19 cellular contexts compared by ENCODE assay signal in genomic region chr1:24888971-24889670, GRCh38. TPM values are rescaled to one million over a fixed set of nuclear protein-coding genes. Genes with fewer than 3 reads are reported as not detected.
DNase-seq lines count a peak whose midpoint lies in the region; ATAC-seq, FAIRE-seq and TF ChIP-seq lines count a peak whose summit lies in the region.
"Had no signal": no experiment of that assay in that cellular context is flagged by ENCODE, and none has a peak within 500 bp of the region (broad histone marks: within the 10 kb centered on the region; RNA-seq: fewer than 3 reads in every experiment).

No MANE protein-coding gene starts in this region.

- H3K9ac ChIP-seq in mammary epithelial cell (ENCODE audit: insufficient read depth, low read length) = no peak overlapping the region

- ATAC-seq in HG02852 (IDR thresholded peaks at IDR 0.05; ENCODE audit: unreplicated experiment) = no peak
- ATAC-seq: WTC11 had no signal

- no peaks in the 10 kb centered on the region for H3K36me3 Mint-ChIP-seq in MCF 10A (ENCODE audit: insufficient read depth, unreplicated experiment)

- H2AFZ ChIP-seq in mammary epithelial cell (ENCODE audit: low read depth, low read length) = no peak overlapping the region

- in situ Hi-C loops in mammary epithelial cell (cut with MboI; ENCODE audit: low sequenced_read_pairs in 2 of 2) = no loop called here

- H3K4me3 Mint-ChIP-seq in MCF 10A (ENCODE audit: unreplicated experiment) = no peak overlapping the region
- H3K4me3 Mint-ChIP-seq: activated naive CD4-positive, alpha-beta T cell treated with anti-CD3 and anti-CD28 coated beads for 36 hours; nephron progenitor cell; WTC11 had no signal

- H3K36me3 ChIP-seq in mammary epithelial cell (ENCODE audit: insufficient read depth, low read length) (no peaks in the 10 kb centered on the region), small intestine (ENCODE audit: control insufficient read depth in 2 of 2, insufficient read depth in 2 of 2, low read length in 2 of 2) (no peaks in the 10 kb centered on the region)
- H3K36me3 ChIP-seq: tibial artery had no signal

- TF ChIP-seq CTCF in mammary epithelial cell (conservative IDR thresholded peaks at IDR 0.05 in 1 of 2, IDR thresholded peaks at IDR 0.05 in 1 of 2; ENCODE audit: extremely low read depth in 1 of 2, insufficient read depth in 1 of 2, low read depth in 1 of 2, low read length in 2 of 2) (no peak), MCF 10A (IDR thresholded peaks at IDR 0.05; ENCODE audit: unreplicated experiment) (no peak), fibroblast of mammary gland (conservative IDR thresholded peaks at IDR 0.05; ENCODE audit: control insufficient read depth, insufficient read depth, low read depth, low read length) (no peak)

- no peak for FAIRE-seq in small intestine (lab: Jason Lieb, UNC)

- intact Hi-C loops in mammary epithelial cell (cut with micrococcal nuclease) (no loop called here), MCF 10A (cut with micrococcal nuclease) (no loop called here)

- no peak overlapping the region for H3K27ac Mint-ChIP-seq in MCF 10A (ENCODE audit: low read depth, unreplicated experiment)
- H3K27ac Mint-ChIP-seq: activated naive CD4-positive, alpha-beta T cell treated with anti-CD3 and anti-CD28 coated beads for 36 hours; nephron progenitor cell; WTC11 had no signal

- H3K9me3 ChIP-seq in mammary epithelial cell (replicated peaks; ENCODE audit: insufficient read depth, low read length) = peaks cover 3% of the 10 kb centered on the region
- H3K9me3 ChIP-seq in small intestine (ENCODE audit: control insufficient read depth, low read depth) = no peaks in the 10 kb centered on the region

- DNase-seq in mammary epithelial cell = peak; percentile 54
- no peak for DNase-seq in MCF 10A (ENCODE audit: unreplicated experiment)
- peak; percentile 28 for DNase-seq in amniotic epithelial cell (ENCODE audit: low read depth)
- peak; percentile 67 for DNase-seq in fibroblast of mammary gland (ENCODE audit: low read depth)
- peak; percentile 66 for DNase-seq in small intestine
- DNase-seq in effector CD4-positive, alpha-beta T cell = no peak
- DNase-seq in amygdala (lab: John Stamatoyannopoulos, UW) = no peak
- DNase-seq: ACHN; activated naive CD4-positive, alpha-beta T cell treated with anti-CD3 and anti-CD28 coated beads for 36 hours; Calu3; central memory CD4-positive, alpha-beta T cell; NCI-H2081 treated with DMSO at 0.1 percent for 48 hours; nephron progenitor cell; stimulated activated CD4-positive, alpha-beta T cell treated with anti-CD3 and anti-CD28 coated beads, Interleukin-2, amount 100 ng/mL, for 24 hours; T-helper 1 cell had no signal

- no peaks in the 10 kb centered on the region for H4K20me1 ChIP-seq in mammary epithelial cell (ENCODE audit: insufficient read depth, low read length)

- no peaks in the 10 kb centered on the region for H3K4me1 Mint-ChIP-seq in MCF 10A (ENCODE audit: insufficient read depth, unreplicated experiment)
- H3K4me1 Mint-ChIP-seq: nephron progenitor cell, WTC11 had no signal

- BruUV-seq in mammary epithelial cell (replicated peaks; lab: Mats Ljungman, UMichigan) (no TSS peak), MCF 10A (replicated peaks; lab: Mats Ljungman, UMichigan) (no TSS peak)

- H3K27me3 Mint-ChIP-seq in MCF 10A (ENCODE audit: insufficient read depth, unreplicated experiment) = peaks cover 13% of the 10 kb centered on the region

- dilution Hi-C loops in mammary epithelial cell (cut with HindIII; ENCODE audit: low sequenced_read_pairs) = no loop called here

- POLR2A ChIA-PET in MCF 10A (lab: Yijun Ruan, JAX) = no interaction called here

- H3K4me1 ChIP-seq in mammary epithelial cell (ENCODE audit: insufficient read depth, low read length) (no peaks in the 10 kb centered on the region), small intestine (ENCODE audit: control insufficient read depth in 2 of 2, insufficient read depth in 1 of 2, low read depth in 1 of 2, low read length in 1 of 2) (no peaks in the 10 kb centered on the region)
- H3K4me1 ChIP-seq: tibial artery had no signal

- H3K4me3 ChIP-seq in mammary epithelial cell (replicated peaks in 1 of 3; ENCODE audit: insufficient read depth in 1 of 3, low read depth in 2 of 3, low read length in 3 of 3) (no peak overlapping the region), fibroblast of mammary gland (ENCODE audit: control insufficient read depth, low read depth, low read length) (no peak overlapping the region), small intestine (ENCODE audit: low read depth in 1 of 2, low read length in 2 of 2) (no peak overlapping the region)
- H3K4me3 ChIP-seq: tibial artery had no signal

- no peak overlapping the region for H3K27ac ChIP-seq in mammary epithelial cell (ENCODE audit: insufficient read depth, low read depth, low read length)
- H3K27ac ChIP-seq in small intestine (ENCODE audit: low read depth in 1 of 2, low read length in 1 of 2) = no peak overlapping the region
- H3K27ac ChIP-seq: RWPE1, tibial artery had no signal

- 53% methylated on average over 4 of the region's 4 CpGs for WGBS in mammary epithelial cell (ENCODE audit: low coverage, missing lambda C conversion rate)
- WGBS in small intestine, 3 donors = 66 to 76% (median 75%) methylated on average over 4 of the region's 4 CpGs

- H3K9me3 Mint-ChIP-seq in MCF 10A (ENCODE audit: unreplicated experiment) = peaks cover 6% of the 10 kb centered on the region

- CTCF ChIA-PET in mammary epithelial cell (lab: Charles Lee; ENCODE audit: low non-redundant PET) (no interaction called here), MCF 10A (lab: Yijun Ruan, JAX) (interaction anchor here (1.0 kb wide), 1 partner anchor 8 kb away, joined by 3 read pairs; no protein-coding TSS in a partner anchor)

- H3K27me3 ChIP-seq in mammary epithelial cell (ENCODE audit: insufficient read depth, low read length) (no peaks in the 10 kb centered on the region), small intestine (ENCODE audit: control insufficient read depth in 2 of 2, insufficient read depth in 2 of 2, low read length in 2 of 2) (no peaks in the 10 kb centered on the region)

- no peaks in the 10 kb centered on the region for H3K79me2 ChIP-seq in mammary epithelial cell (ENCODE audit: insufficient read depth, low read length)

- no peak overlapping the region for H3K4me2 ChIP-seq in mammary epithelial cell (ENCODE audit: insufficient read depth, low read depth, low read length)

RNA-seq across cellular contexts. Expression of gene RUNX3, which starts 41.0 kb away (rescaled TPM):
- total RNA-seq in mammary epithelial cell (1 to 10 TPM in 1 of 2 donors, under 1 TPM in 1; 0.42 to 2.8 TPM), MCF 10A (2022) (not detected in 2 replicates)
- polyA plus RNA-seq in mammary epithelial cell (0.59 TPM), small intestine (1 to 10 TPM; 1.1 to 5.4 (median 2.2) TPM)
- 2.0 TPM for polyA minus RNA-seq in mammary epithelial cell

Comparison
In these comparisons a context has a peak if more than half of its experiments do, and no peak if none do; other contexts are left out.
1. DNase-seq: peak in mammary epithelial cell (single experiment), amniotic epithelial cell (single experiment), fibroblast of mammary gland (single experiment) and small intestine (single experiment); none in MCF 10A (single experiment), effector CD4-positive, alpha-beta T cell (single experiment) and amygdala (0 of 56).